Comparison of ENCODE assay signal across 8 cellular contexts in the genomic region with DNA sequence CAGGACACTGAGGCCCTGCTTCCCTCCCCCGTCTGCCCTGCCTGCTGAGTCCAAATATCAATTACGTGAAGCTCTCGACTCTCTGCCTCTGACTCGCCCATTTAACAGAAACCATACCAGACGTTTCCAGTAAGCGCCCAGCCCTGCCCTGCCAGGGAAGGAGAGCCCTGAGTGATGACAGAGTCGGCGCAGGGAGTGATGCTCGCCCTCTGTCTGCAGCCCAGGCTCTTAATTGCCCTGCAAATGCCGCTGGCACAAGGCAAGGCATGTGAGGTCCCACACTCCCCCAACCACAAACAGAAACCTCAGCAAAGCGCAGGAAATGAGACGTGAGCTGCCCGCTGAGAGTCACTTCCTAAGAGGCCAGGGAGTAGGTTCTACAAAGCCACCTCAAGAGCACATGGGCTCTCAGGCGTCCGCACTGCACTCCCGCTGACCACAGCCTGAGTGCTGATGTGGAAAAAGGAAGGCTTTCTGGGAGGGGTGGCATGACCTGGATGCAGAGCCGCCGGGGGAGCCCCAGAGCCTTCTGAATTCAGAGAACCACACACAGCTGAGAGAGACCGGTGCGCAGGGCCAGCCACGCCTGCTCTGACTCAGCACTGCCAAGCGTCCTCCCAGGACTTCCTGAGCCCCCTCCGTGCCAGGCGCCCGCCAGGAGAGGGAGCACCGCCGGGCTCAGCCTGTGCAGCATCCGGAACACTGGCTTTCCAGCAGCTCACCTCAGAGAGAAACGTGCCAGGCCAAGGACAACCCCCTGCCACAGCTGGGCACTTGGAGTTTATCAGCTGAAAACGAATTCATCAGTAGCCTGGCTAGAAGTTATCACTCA. TPM values are rescaled to one million over a fixed set of nuclear protein-coding genes. Genes with fewer than 3 reads are reported as not detected.
DNase-seq lines count a peak whose midpoint lies in the region; ATAC-seq and TF ChIP-seq lines count a peak whose summit lies in the region.

No MANE protein-coding gene starts in this region.

- peak overlapping the region; percentile 28 for H3K4me3 ChIP-seq in BJ (ENCODE audit: low read depth, low read length)

- H3K4me1 Mint-ChIP-seq in endothelial cell (ENCODE audit: unreplicated experiment): peaks cover 20% of the 10 kb centered on the region

- CTCF ChIA-PET in BJ (lab: Yijun Ruan, JAX): interaction anchor here (0.6 to 1.8 kb wide), 10 partner anchors 10 to 401 kb away, joined by 3 to 5 read pairs (median 4); a partner anchor contains a TSS

- peak; percentile 73 for TF ChIP-seq CTCF in BJ (IDR thresholded peaks at IDR 0.05; ENCODE audit: insufficient read depth, low read depth, low read length)
- TF ChIP-seq CTCF in endothelial cell (IDR thresholded peaks at IDR 0.05; ENCODE audit: unreplicated experiment): no peak

- in situ Hi-C loops in GM18951 (cut with MboI; ENCODE audit: low sequenced_read_pairs, unreplicated experiment): no loop called here

- POLR2A ChIA-PET in BJ (lab: Charles Lee): no interaction called here

- peaks cover 12% of the 10 kb centered on the region for H3K27me3 ChIP-seq in BJ (ENCODE audit: control insufficient read depth, insufficient read depth, low read length)

- ATAC-seq in HG03378 (IDR thresholded peaks at IDR 0.05; ENCODE audit: unreplicated experiment): peak; percentile 49

- DNase-seq in BJ (ENCODE audit: low read depth) (peak; percentile 54), NOMO-1 (lab: John Stamatoyannopoulos, UW; ENCODE audit: unreplicated experiment in 2 of 2) (peak; percentile 98 to 99), endothelial cell (ENCODE audit: low spot score) (peak; percentile 61), middle frontal gyrus (ENCODE audit: extremely low spot score, low spot score) (peak; percentile 72)
- peak; percentile 85 for DNase-seq in activated CD8-positive, alpha-beta memory T cell treated with anti-CD3 and anti-CD28 coated beads, Interleukin-2, amount 50 U/mL, for 1 hour (ENCODE audit: extremely low read depth)
- DNase-seq in stimulated activated CD8-positive, alpha-beta memory T cell treated with anti-CD3 and anti-CD28 coated beads, Interleukin-15, amount 100 ng/mL, for 48 hours (ENCODE audit: low read depth in 2 of 2): peak; percentile 81 to 88

- TF ChIP-seq POLR2A in GM18951 (IDR thresholded peaks at IDR 0.05; ENCODE audit: extremely low read depth, insufficient read depth, insufficient read length): peak; percentile 53

- H3K4me3 Mint-ChIP-seq in endothelial cell (ENCODE audit: unreplicated experiment): peak overlapping the region; percentile 72

- H3K27me3 Mint-ChIP-seq in endothelial cell (ENCODE audit: unreplicated experiment): peaks cover 18% of the 10 kb centered on the region

- no peaks in the 10 kb centered on the region for H3K36me3 ChIP-seq in BJ (ENCODE audit: control insufficient read depth, insufficient read depth, low read length)

- H3K36me3 Mint-ChIP-seq in endothelial cell (ENCODE audit: low read depth, unreplicated experiment): peaks cover 4% of the 10 kb centered on the region

- H3K9me3 Mint-ChIP-seq in endothelial cell (ENCODE audit: unreplicated experiment): no peaks in the 10 kb centered on the region

- peak overlapping the region; percentile 15 for H3K27ac Mint-ChIP-seq in endothelial cell (ENCODE audit: unreplicated experiment)

RNA-seq across cellular contexts. Expression of a gene that starts 5.3 kb away (rescaled TPM):
- 3.5 and 4.4 TPM in 2 replicates for polyA plus RNA-seq in BJ (2011; rRNA removed)
- 2.9 and 3.7 TPM in 2 replicates for polyA minus RNA-seq in BJ (2011; rRNA and poly(A)+ RNA removed)
- 0.44 TPM for total RNA-seq in endothelial cell (ENCODE audit: unreplicated experiment)

RNA-seq across cellular contexts. Expression of a gene that starts 5.7 kb away (rescaled TPM):
- not detected in 2 replicates for polyA plus RNA-seq in BJ (2011; rRNA removed)
- not detected in 2 replicates for polyA minus RNA-seq in BJ (2011; rRNA and poly(A)+ RNA removed)
- total RNA-seq in endothelial cell (ENCODE audit: unreplicated experiment): not detected

RNA-seq across cellular contexts. Expression of a gene that starts 55.8 kb away (rescaled TPM):
- 89.6 and 107 TPM in 2 replicates for polyA plus RNA-seq in BJ (2011; rRNA removed)
- 50.2 and 90.5 TPM in 2 replicates for polyA minus RNA-seq in BJ (2011; rRNA and poly(A)+ RNA removed)
- 65.0 TPM for total RNA-seq in endothelial cell (ENCODE audit: unreplicated experiment)

Comparison
In these comparisons a context has a peak if more than half of its experiments do, and no peak if none do; other contexts are left out.
1. Peak in every context shown above with its lines: DNase-seq, ATAC-seq and H3K4me3 ChIP-seq.